In genomic region chr22:48350456-48350855, GRCh38 we compare ENCODE assay signal across 24 cellular contexts.
"Had no signal": no experiment of that assay in that cellular context is flagged by ENCODE, and none has a peak within 500 bp of the region (broad histone marks: within the 10 kb centered on the region; RNA-seq: fewer than 3 reads in every experiment).

No MANE protein-coding gene starts in this region.

- H3K36me3 Mint-ChIP-seq: mesothelial cell of epicardium had no signal

- H3K4me3 Mint-ChIP-seq: dendritic cell treated with granulocyte-macrophage colony-stimulating factor and Interleukin-4, amounts not matched to agents 40 ng/mL and 50 ng/mL, for 4 days; effector memory CD8-positive, alpha-beta T cell; endodermal cell; mesothelial cell of epicardium had no signal

- H3K27me3 Mint-ChIP-seq: dendritic cell treated with granulocyte-macrophage colony-stimulating factor and Interleukin-4, amounts not matched to agents 40 ng/mL and 50 ng/mL, for 4 days had no signal

- H3K27ac Mint-ChIP-seq: dendritic cell treated with granulocyte-macrophage colony-stimulating factor and Interleukin-4, amounts not matched to agents 40 ng/mL and 50 ng/mL, for 4 days; effector memory CD8-positive, alpha-beta T cell; endodermal cell; mesothelial cell of epicardium had no signal

- DNase-seq: colonic mucosa; cortex of kidney; effector CD8-positive, alpha-beta T cell; effector memory CD8-positive, alpha-beta T cell; endodermal cell; erythroblast; esophagus squamous epithelium; foreskin fibroblast; foreskin melanocyte; gastrocnemius medialis; glutamatergic neuron; head of caudate nucleus; heart right ventricle; hippocampal formation; islet precursor cell; left cardiac atrium; left lung; left ventricle myocardium superior; lower lobe of right lung; mesenchymal stem cell; mucosa of descending colon had no signal

- H3K4me1 ChIP-seq: colonic mucosa, esophagus squamous epithelium, gastrocnemius medialis, heart right ventricle, left lung, lower lobe of right lung had no signal

- H3K4me3 ChIP-seq: colonic mucosa, esophagus squamous epithelium, gastrocnemius medialis, heart right ventricle, left lung, lower lobe of right lung, mucosa of descending colon had no signal

- H3K36me3 ChIP-seq: colonic mucosa, esophagus squamous epithelium, gastrocnemius medialis, heart right ventricle, left lung, lower lobe of right lung had no signal

- H3K9me3 Mint-ChIP-seq: dendritic cell treated with granulocyte-macrophage colony-stimulating factor and Interleukin-4, amounts not matched to agents 40 ng/mL and 50 ng/mL, for 4 days; effector memory CD8-positive, alpha-beta T cell; endodermal cell; mesothelial cell of epicardium had no signal

- H3K9me3 ChIP-seq: colonic mucosa, esophagus squamous epithelium, gastrocnemius medialis, heart right ventricle, left lung, lower lobe of right lung, mucosa of descending colon had no signal

- H3K27me3 ChIP-seq: colonic mucosa had no signal

- H3K27ac ChIP-seq: colonic mucosa, epithelial cell of prostate, esophagus squamous epithelium, gastrocnemius medialis, heart right ventricle, left lung, lower lobe of right lung had no signal

- H3K4me1 Mint-ChIP-seq: endodermal cell, mesothelial cell of epicardium had no signal
